1 cellular context compared by ENCODE assay signal in the genomic region with DNA sequence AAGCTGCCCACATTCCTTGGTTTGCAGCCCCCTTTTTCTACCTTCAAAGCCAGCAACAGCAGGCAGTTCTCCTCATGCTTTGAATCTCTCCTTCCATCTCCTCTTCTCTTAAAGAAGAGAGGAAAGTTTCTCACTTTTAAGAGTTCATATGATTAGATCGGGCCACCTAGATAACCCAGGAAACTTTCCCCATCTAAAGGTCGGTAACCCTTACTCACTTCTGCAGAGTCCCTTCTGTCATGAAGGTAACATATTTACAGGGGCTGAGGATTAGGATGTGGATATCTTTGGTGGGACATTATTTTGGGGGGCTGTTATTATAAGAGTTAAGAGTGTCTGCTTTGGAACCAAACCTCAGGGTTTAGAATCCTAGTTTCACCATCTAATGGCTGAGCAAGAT.
TF ChIP-seq lines count a peak whose summit lies in the region.

No MANE protein-coding gene starts in this region.

TF ChIP-seq in K562, 482 proteins besides CTCF, POLR2A, EP300 and RAD21:
- TF ChIP-seq YY1 (IDR thresholded peaks at IDR 0.05; ENCODE audit: borderline replicate concordance in 1 of 3, control insufficient read depth in 1 of 3, extremely low read depth in 1 of 3, insufficient read depth in 3 of 3, insufficient read length in 1 of 3, insufficient replicate concordance in 2 of 3, low read depth in 1 of 3, low read length in 2 of 3) = no peak
- TF ChIP-seq SRF (CRISPR knock-in tag; IDR thresholded peaks at IDR 0.05) = 0 out of 4 replicates have a peak, but pooled peaks of 1 of the 2 experiments have one; percentile 13
- 0 out of 2 replicates have a peak, but pooled peaks have one; percentile 8 for TF ChIP-seq DEAF1 (CRISPR knock-in tag; IDR thresholded peaks at IDR 0.05)
- TF ChIP-seq POLR2B (IDR thresholded peaks at IDR 0.05; ENCODE audit: low read depth, partially characterized antibody) = peak; percentile 16
- TF ChIP-seq FOXA3 (CRISPR knock-in tag; conservative IDR thresholded peaks at IDR 0.05 in 1 of 2, IDR thresholded peaks at IDR 0.05 in 1 of 2) = no peak
- 0 out of 2 replicates have a peak, but pooled peaks have one; percentile 74 for TF ChIP-seq POLR2AphosphoS2 (IDR thresholded peaks at IDR 0.05; ENCODE audit: low read length)
- TF ChIP-seq SUPT5H (IDR thresholded peaks at IDR 0.05) = peak; percentile 28; the same call in 1 of the 2 replicates
TF ChIP-seq in K562: peak in this region for 5.
